Comparison of ENCODE assay signal across 11 cellular contexts in the genomic region with DNA sequence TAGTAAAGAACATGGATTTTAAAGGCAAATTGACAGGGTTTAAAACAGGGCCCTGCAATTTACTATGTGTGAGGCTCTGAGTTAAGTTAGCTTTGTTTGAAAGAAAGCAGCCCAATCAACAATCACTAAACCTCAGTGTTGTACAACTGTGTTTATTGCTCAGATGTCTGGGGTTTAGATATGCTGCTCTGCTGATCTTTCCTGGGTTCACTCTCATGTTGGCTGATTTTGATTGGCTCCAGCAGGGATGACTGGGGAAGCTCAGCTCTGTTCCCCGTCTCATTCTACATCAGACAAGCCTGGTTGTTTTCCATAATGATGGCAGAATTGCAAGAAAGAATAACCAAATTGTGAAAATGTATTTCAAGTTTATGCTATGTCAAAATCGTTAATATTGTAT. TPM values are rescaled to one million over a fixed set of nuclear protein-coding genes. Genes with fewer than 3 reads are reported as not detected.
"Had no signal": no experiment of that assay in that cellular context is flagged by ENCODE, and none has a peak within 500 bp of the region (broad histone marks: within the 10 kb centered on the region; RNA-seq: fewer than 3 reads in every experiment).

No MANE protein-coding gene starts in this region.

- FAIRE-seq: HepG2 had no signal

- H3K4me3 Mint-ChIP-seq: H9, HFFc6, IgD-negative memory B cell had no signal

- H3K36me3 Mint-ChIP-seq: IgD-negative memory B cell had no signal

- ATAC-seq: HepG2 had no signal

- H3K27ac Mint-ChIP-seq: H9, HFFc6, IgD-negative memory B cell had no signal

- H3K4me1 Mint-ChIP-seq: IgD-negative memory B cell had no signal

- H3K4me3 ChIP-seq: GM23248 had no signal

- H3K27ac ChIP-seq: GM23248, HL-60, KMS-11 had no signal

- H3K9ac ChIP-seq: GM23248, KMS-11 had no signal

- H3K9me3 Mint-ChIP-seq: H9, HFFc6, IgD-negative memory B cell had no signal

- H3K27me3 Mint-ChIP-seq: IgD-negative memory B cell had no signal

- H2AFZ ChIP-seq: GM23248 had no signal

- DNase-seq: GM23248, H9, HCEC 1CT, HFFc6, KBM-7 had no signal

- H3K4me2 ChIP-seq: KMS-11 had no signal

RNA-seq across cellular contexts. Expression of a gene that starts 10.9 kb away (rescaled TPM):
- total RNA-seq: GM23248, H4, H9, HepG2, HT1080 had no signal
- polyA plus RNA-seq: GM23248, HepG2, IgD-negative memory B cell had no signal
